8 cellular contexts compared by ENCODE assay signal in genomic region chr9:34457266-34458012, GRCh38. TPM values are rescaled to one million over a fixed set of nuclear protein-coding genes. Genes with fewer than 3 reads are reported as not detected.
DNase-seq lines count a peak whose midpoint lies in the region; ATAC-seq and TF ChIP-seq lines count a peak whose summit lies in the region.

No MANE protein-coding gene starts in this region.

- POLR2A ChIA-PET in naive thymus-derived CD8-positive, alpha-beta T cell (lab: Charles Lee), result no interaction called here

- no peaks in the 10 kb centered on the region for H3K9me3 Mint-ChIP-seq in activated naive CD4-positive, alpha-beta T cell treated with anti-CD3 and anti-CD28 coated beads, Interleukin-2, amount 10 ng/mL, durations not matched to agents 7 days and 5 days
- no peaks in the 10 kb centered on the region for H3K9me3 Mint-ChIP-seq in naive thymus-derived CD8-positive, alpha-beta T cell

- H3K27me3 Mint-ChIP-seq in activated naive CD4-positive, alpha-beta T cell treated with anti-CD3 and anti-CD28 coated beads, Interleukin-2, amount 10 ng/mL, durations not matched to agents 7 days and 5 days, result peaks cover 30% of the 10 kb centered on the region
- H3K27me3 Mint-ChIP-seq in naive thymus-derived CD8-positive, alpha-beta T cell, result peaks cover 0 to 11% (median 0%) of the 10 kb centered on the region in 5 donors

- H3K4me1 Mint-ChIP-seq in activated naive CD4-positive, alpha-beta T cell treated with anti-CD3 and anti-CD28 coated beads, Interleukin-2, amount 10 ng/mL, durations not matched to agents 7 days and 5 days, result peaks cover 49% of the 10 kb centered on the region
- peaks cover 20 to 62% (median 39%) of the 10 kb centered on the region in 4 donors for H3K4me1 Mint-ChIP-seq in naive thymus-derived CD8-positive, alpha-beta T cell

- CTCF ChIA-PET in activated naive CD4-positive, alpha-beta T cell treated with anti-CD3 and anti-CD28 coated beads, Interleukin-2, amount 10 ng/mL, durations not matched to agents 7 days and 5 days (lab: Charles Lee), result interaction anchor here (0.8 to 1.7 kb wide), 3 partner anchors 11 to 78 kb away, joined by 3 to 5 read pairs (median 5); no protein-coding TSS in a partner anchor

- H3K27me3 ChIP-seq in foreskin keratinocyte, result no peaks in the 10 kb centered on the region

- H3K4me3 Mint-ChIP-seq in activated naive CD4-positive, alpha-beta T cell treated with anti-CD3 and anti-CD28 coated beads, Interleukin-2, amount 10 ng/mL, durations not matched to agents 7 days and 5 days, result peak overlapping the region; percentile 90
- peak overlapping the region; percentile 88 to 94 (median 92) for H3K4me3 Mint-ChIP-seq in naive thymus-derived CD8-positive, alpha-beta T cell

- peak overlapping the region; percentile 83 for H3K27ac Mint-ChIP-seq in activated naive CD4-positive, alpha-beta T cell treated with anti-CD3 and anti-CD28 coated beads, Interleukin-2, amount 10 ng/mL, durations not matched to agents 7 days and 5 days
- peak overlapping the region in 9 of 10 donors; percentile 32 to 89 (median 76) for H3K27ac Mint-ChIP-seq in naive thymus-derived CD8-positive, alpha-beta T cell

- H3K36me3 Mint-ChIP-seq in activated naive CD4-positive, alpha-beta T cell treated with anti-CD3 and anti-CD28 coated beads, Interleukin-2, amount 10 ng/mL, durations not matched to agents 7 days and 5 days, result no peaks in the 10 kb centered on the region
- no peaks in the 10 kb centered on the region for H3K36me3 Mint-ChIP-seq in naive thymus-derived CD8-positive, alpha-beta T cell

- TF ChIP-seq CTCF in foreskin keratinocyte (conservative IDR thresholded peaks at IDR 0.05), result no peak

- DNase-seq in DMS 273 (lab: John Stamatoyannopoulos, UW; ENCODE audit: unreplicated experiment) (peak; percentile 81), DMS 273 treated with DMSO at 0.1 percent for 48 hours (lab: John Stamatoyannopoulos, UW) (no peak), NCI-H2081 treated with DMSO at 0.1 percent for 48 hours (lab: John Stamatoyannopoulos, UW) (peak; percentile 7), foreskin keratinocyte (peak in 1 of 2 donors; percentile 38)
- no peak for DNase-seq in activated naive CD4-positive, alpha-beta T cell treated with anti-CD3 and anti-CD28 coated beads, Interleukin-2, amount 10 ng/mL, durations not matched to agents 7 days and 5 days
- peak in 4 of 10 donors; percentile 3 to 26 (median 10) for DNase-seq in naive thymus-derived CD8-positive, alpha-beta T cell
- DNase-seq in activated effector memory CD4-positive, alpha-beta T cell treated with Interleukin-2 at 50 U/mL for 16 hours, result no peak

- peak; percentile 17 for ATAC-seq in foreskin keratinocyte
- peak in 1 of 2 donors; percentile 9 for ATAC-seq in naive thymus-derived CD8-positive, alpha-beta T cell
- no peak for ATAC-seq in HG02798 (IDR thresholded peaks at IDR 0.05; ENCODE audit: poor library complexity, unreplicated experiment)

- H3K27ac ChIP-seq in foreskin keratinocyte, result peak overlapping the region; percentile 29

- H3K4me1 ChIP-seq in foreskin keratinocyte, result no peaks in the 10 kb centered on the region

RNA-seq across cellular contexts. Expression of gene FAM219A, which starts 0.9 kb away (rescaled TPM):
- total RNA-seq in foreskin keratinocyte, result 9.4 and 10.6 TPM in 2 replicates
- 7.8 and 7.9 TPM in 2 replicates for polyA plus RNA-seq in foreskin keratinocyte
- 10 to 100 TPM; 18.4 to 18.5 TPM for total RNA-seq in naive thymus-derived CD8-positive, alpha-beta T cell
- 1 to 10 TPM in 1 of 3 donors, under 1 TPM in 2; 0.59 to 1.1 (median 0.67) TPM for polyA plus RNA-seq in naive thymus-derived CD8-positive, alpha-beta T cell

RNA-seq across cellular contexts. Expression of gene DNAI1, which starts 1.2 kb away (rescaled TPM):
- total RNA-seq in foreskin keratinocyte, result not detected in 2 replicates
- polyA plus RNA-seq in foreskin keratinocyte, result not detected in 2 replicates
- not detected for total RNA-seq in naive thymus-derived CD8-positive, alpha-beta T cell
- polyA plus RNA-seq in naive thymus-derived CD8-positive, alpha-beta T cell, result not detected

Comparison
In these comparisons a context has a peak if more than half of its experiments do, and no peak if none do; other contexts are left out.
1. DNase-seq: peak in DMS 273 (single experiment) and NCI-H2081 treated with DMSO at 0.1 percent for 48 hours (single experiment); none in DMS 273 treated with DMSO at 0.1 percent for 48 hours (single experiment), activated naive CD4-positive, alpha-beta T cell treated with anti-CD3 and anti-CD28 coated beads, Interleukin-2, amount 10 ng/mL, durations not matched to agents 7 days and 5 days (single experiment) and activated effector memory CD4-positive, alpha-beta T cell treated with Interleukin-2 at 50 U/mL for 16 hours (single experiment).